Comparison of ENCODE assay signal across 8 cellular contexts in genomic region chr1:160219062-160219929, GRCh38. TPM values are rescaled to one million over a fixed set of nuclear protein-coding genes. Genes with fewer than 3 reads are reported as not detected.
DNase-seq lines count a peak whose midpoint lies in the region; ATAC-seq, FAIRE-seq and TF ChIP-seq lines count a peak whose summit lies in the region.

No MANE protein-coding gene starts in this region.

- TF ChIP-seq EP300 in stomach (IDR thresholded peaks at IDR 0.05), result no peak

- peaks cover 3% of the 10 kb centered on the region for H3K9me1 ChIP-seq in keratinocyte (ENCODE audit: control insufficient read depth, extremely low read depth, insufficient read depth, low read length)

- peak overlapping the region; percentile 39 for H3K4me2 ChIP-seq in keratinocyte (ENCODE audit: control insufficient read depth, extremely low read depth, insufficient read depth, low read depth, low read length)

- TF ChIP-seq POLR2A in body of pancreas (IDR thresholded peaks at IDR 0.05), result no peak
- TF ChIP-seq POLR2A in stomach (IDR thresholded peaks at IDR 0.05), result no peak

- no peak overlapping the region for H3K4me3 ChIP-seq in LNCaP clone FGC (ENCODE audit: low read depth, low read length)
- no peak overlapping the region for H3K4me3 ChIP-seq in body of pancreas
- no peak overlapping the region for H3K4me3 ChIP-seq in keratinocyte (ENCODE audit: control insufficient read depth in 2 of 3, extremely low read depth in 1 of 3, insufficient read depth in 2 of 3, low read depth in 1 of 3, low read length in 3 of 3)
- no peak overlapping the region for H3K4me3 ChIP-seq in stomach

- dilution Hi-C loops in keratinocyte (cut with MboI; ENCODE audit: extremely low pct_ligation_motif_present, low sequenced_read_pairs), result no loop called here

- 59 to 81% methylated on average over 3 to 4 of the region's 4 CpGs for whole genome bisulfite sequencing in body of pancreas, 2 donors
- 55 to 66% (median 64%) methylated on average over 4 of the region's 4 CpGs for WGBS in stomach, 5 donors

- H3K36me3 ChIP-seq in body of pancreas (replicated peaks in 1 of 2; ENCODE audit: insufficient read depth in 1 of 2, low read depth in 2 of 2) (peaks cover 2 to 53% of the 10 kb centered on the region in 2 donors), keratinocyte (ENCODE audit: control insufficient read depth in 2 of 2, extremely low read depth in 1 of 2, insufficient read depth in 2 of 2, low read length in 2 of 2) (peaks cover 26 to 44% of the 10 kb centered on the region in 2 experiments), stomach (peaks cover 65 to 100% (median 93%) of the 10 kb centered on the region in 4 donors)

- intact Hi-C loops in body of pancreas (cut with DNase I) (no loop called here), stomach (cut with DNase I; ENCODE audit: low total_unique reads) (no loop called here)

- H2AFZ ChIP-seq in keratinocyte (ENCODE audit: control insufficient read depth, low read length), result no peak overlapping the region

- ATAC-seq in body of pancreas, result peak; percentile 51
- ATAC-seq in GM19397 (IDR thresholded peaks at IDR 0.05; ENCODE audit: unreplicated experiment), result no peak

- no peaks in the 10 kb centered on the region for H4K20me1 ChIP-seq in keratinocyte (ENCODE audit: control insufficient read depth, extremely low read depth, insufficient read depth, low read length)

- H3K9ac ChIP-seq in keratinocyte (ENCODE audit: control insufficient read depth, extremely low read depth, insufficient read depth, low read length), result peak overlapping the region; percentile 43

- no peaks in the 10 kb centered on the region for H3K79me2 ChIP-seq in keratinocyte (ENCODE audit: control insufficient read depth, insufficient read depth, low read length)

- H3K27ac ChIP-seq in body of pancreas, result peak overlapping the region in 1 of 4 donors; percentile 4
- peak overlapping the region; percentile 74 for H3K27ac ChIP-seq in keratinocyte (ENCODE audit: control insufficient read depth, insufficient read depth, low read length)
- peak overlapping the region in 4 of 5 donors; percentile 48 to 76 (median 56) for H3K27ac ChIP-seq in stomach

- in situ Hi-C loops in Caki2 (cut with HindIII; ENCODE audit: low pct_unique_long_range_greater_than_20kb, low sequenced_read_pairs), result no loop called here

- H3K4me1 ChIP-seq in body of pancreas (peaks cover 10% of the 10 kb centered on the region), keratinocyte (ENCODE audit: control insufficient read depth, extremely low read depth, insufficient read depth, low read length) (peaks cover 41% of the 10 kb centered on the region), stomach (peaks cover 23 to 51% (median 40%) of the 10 kb centered on the region in 4 donors)

- TF ChIP-seq CTCF in LNCaP clone FGC (IDR thresholded peaks at IDR 0.05; ENCODE audit: control insufficient read depth, extremely low read depth, insufficient read depth) (peak; percentile 73), body of pancreas (IDR thresholded peaks at IDR 0.05) (peak in 5 of 7 experiments; percentile 18 to 47 (median 42)), keratinocyte (optimal IDR thresholded peaks at IDR 0.05 in 1 of 3, IDR thresholded peaks at IDR 0.05 in 1 of 3, conservative IDR thresholded peaks at IDR 0.05 in 1 of 3; ENCODE audit: extremely low read depth in 1 of 3, insufficient read depth in 2 of 3, low read length in 3 of 3) (peak; percentile 62 to 77 (median 64)), stomach (IDR thresholded peaks at IDR 0.05) (peak in 5 of 7 experiments; percentile 38 to 52 (median 42))

- DNase-seq in Caki2 (ENCODE audit: low read depth), result peak; percentile 47
- DNase-seq in LNCaP clone FGC (ENCODE audit: low read depth), result no peak
- peak in 3 of 4 donors; percentile 39 to 50 (median 40) for DNase-seq in body of pancreas
- no peak for DNase-seq in keratinocyte (ENCODE audit: low read depth, low spot score)
- DNase-seq in stomach, result peak; percentile 45
- DNase-seq in NCI-H2029 (lab: John Stamatoyannopoulos, UW), result no peak
- DNase-seq in NOMO-1 treated with dmso at 0.1 percent for 144 hours (lab: John Stamatoyannopoulos, UW; ENCODE audit: unreplicated experiment), result no peak

- peak; percentile 60 for FAIRE-seq in keratinocyte (lab: Jason Lieb, UNC)

- H3K27me3 ChIP-seq in body of pancreas, result no peaks in the 10 kb centered on the region
- H3K27me3 ChIP-seq in keratinocyte (ENCODE audit: control insufficient read depth, extremely low read depth, insufficient read depth, low read length), result no peaks in the 10 kb centered on the region
- no peaks in the 10 kb centered on the region for H3K27me3 ChIP-seq in stomach

- H3K9me3 ChIP-seq in body of pancreas, result no peaks in the 10 kb centered on the region
- H3K9me3 ChIP-seq in keratinocyte (ENCODE audit: control insufficient read depth, low read depth, low read length), result no peaks in the 10 kb centered on the region
- H3K9me3 ChIP-seq in stomach, result no peaks in the 10 kb centered on the region

RNA-seq across cellular contexts. Expression of gene PEA15, which starts 14.1 kb away (rescaled TPM):
- 97.4 and 114 TPM in 2 replicates for total RNA-seq in Caki2 (2014; rRNA removed; shearing (Covaris generic); ENCODE audit: low replicate concordance)
- total RNA-seq in body of pancreas (10 to 100 TPM; 21.4 to 23.9 TPM), stomach (10 to 100 TPM; 26.3 to 75.4 (median 34.8) TPM)
- polyA plus RNA-seq in keratinocyte (367 to 495 TPM (median 484 TPM) in 3 replicates), stomach (100 to 1,000 TPM in 2 of 3 donors, 10 to 100 TPM in 1; 69.4 to 127 (median 107) TPM)
- polyA plus RNA-seq in keratinocyte (2011; ENCODE audit: low read depth), result 90.8 TPM
- polyA plus RNA-seq in keratinocyte (2011; cell fraction: cytosol; rRNA removed), result 623 and 722 TPM in 2 replicates
- polyA plus RNA-seq in keratinocyte (2011; cell fraction: nucleus; rRNA removed), result 225 and 245 TPM in 2 replicates
- polyA plus RNA-seq in keratinocyte (2012; ENCODE audit: low replicate concordance), result 224 and 276 TPM in 2 replicates
- polyA minus RNA-seq in keratinocyte, result 189 to 259 TPM (median 255 TPM) in 3 replicates
- 122 TPM for polyA minus RNA-seq in keratinocyte (2011; cell fraction: cytosol; rRNA and poly(A)+ RNA removed)
- polyA minus RNA-seq in keratinocyte (2011; cell fraction: nucleus; rRNA and poly(A)+ RNA removed), result 38.1 and 62.9 TPM in 2 replicates

RNA-seq across cellular contexts. Expression of gene CASQ1, which starts 28.9 kb away (rescaled TPM):
- not detected in 2 replicates for total RNA-seq in Caki2 (2014; rRNA removed; shearing (Covaris generic); ENCODE audit: low replicate concordance)
- total RNA-seq in body of pancreas, result not detected
- polyA plus RNA-seq in keratinocyte, result not detected in 3 replicates
- not detected for polyA plus RNA-seq in keratinocyte (2011; ENCODE audit: low read depth)
- not detected in 2 replicates for polyA plus RNA-seq in keratinocyte (2011; cell fraction: cytosol; rRNA removed)
- not detected in 2 replicates for polyA plus RNA-seq in keratinocyte (2011; cell fraction: nucleus; rRNA removed)
- polyA plus RNA-seq in keratinocyte (2012; ENCODE audit: low replicate concordance), result not detected in 2 replicates
- not detected in 3 replicates for polyA minus RNA-seq in keratinocyte
- not detected for polyA minus RNA-seq in keratinocyte (2011; cell fraction: cytosol; rRNA and poly(A)+ RNA removed)
- polyA minus RNA-seq in keratinocyte (2011; cell fraction: nucleus; rRNA and poly(A)+ RNA removed), result not detected in 2 replicates
- total RNA-seq in stomach, result under 1 TPM in 1 of 5 donors, not detected in 4; 0.55 TPM
- under 1 TPM in 2 of 3 donors, not detected in 1; 0.48 to 0.61 TPM for polyA plus RNA-seq in stomach

RNA-seq across cellular contexts. Expression of gene DCAF8, which starts 43.1 kb away (rescaled TPM):
- total RNA-seq in Caki2 (2014; rRNA removed; shearing (Covaris generic); ENCODE audit: low replicate concordance), result 14.9 and 21.2 TPM in 2 replicates
- total RNA-seq in body of pancreas (100 to 1,000 TPM; 123 to 190 TPM), stomach (100 to 1,000 TPM in 3 of 5 donors, 10 to 100 TPM in 2; 85.8 to 267 (median 148) TPM)
- polyA plus RNA-seq in keratinocyte (59.5 to 83.1 TPM (median 81.2 TPM) in 3 replicates), stomach (10 to 100 TPM; 39.4 to 45.1 (median 40.7) TPM)
- polyA plus RNA-seq in keratinocyte (2011; ENCODE audit: low read depth), result 84.1 TPM
- polyA plus RNA-seq in keratinocyte (2011; cell fraction: cytosol; rRNA removed), result 30.7 and 30.8 TPM in 2 replicates
- 297 and 298 TPM in 2 replicates for polyA plus RNA-seq in keratinocyte (2011; cell fraction: nucleus; rRNA removed)
- polyA plus RNA-seq in keratinocyte (2012; ENCODE audit: low replicate concordance), result 47.6 and 69.9 TPM in 2 replicates
- 69.9 to 74.0 TPM (median 71.2 TPM) in 3 replicates for polyA minus RNA-seq in keratinocyte
- polyA minus RNA-seq in keratinocyte (2011; cell fraction: cytosol; rRNA and poly(A)+ RNA removed), result 31.5 TPM
- 62.9 and 119 TPM in 2 replicates for polyA minus RNA-seq in keratinocyte (2011; cell fraction: nucleus; rRNA and poly(A)+ RNA removed)

Comparison
In these comparisons a context has a peak if more than half of its experiments do, and no peak if none do; other contexts are left out.
1. DNase-seq: peak in Caki2 (single experiment), body of pancreas (3 of 4) and stomach (single experiment); none in LNCaP clone FGC (single experiment), keratinocyte (single experiment), NCI-H2029 (single experiment) and NOMO-1 treated with dmso at 0.1 percent for 144 hours (single experiment).
2. Peak in every context shown above with its lines, with median percentiles within 50 percentile points of each other: CTCF ChIP-seq.